In genomic region chr1:205480349-205481278, GRCh38 we compare ENCODE assay signal across 1 cellular context.
TF ChIP-seq lines count a peak whose summit lies in the region.

No MANE protein-coding gene starts in this region.

TF ChIP-seq in GM12878, 131 proteins besides CTCF, POLR2A, EP300 and RAD21 (continued from another document):
- TF ChIP-seq REST (IDR thresholded peaks at IDR 0.05; ENCODE audit: low read depth, low read length) (no peak; the same call in 1 of the 2 replicates), ZBTB4 (CRISPR knock-in tag; IDR thresholded peaks at IDR 0.05) (no peak), MTA3 (IDR thresholded peaks at IDR 0.05; ENCODE audit: borderline replicate concordance, low read length) (no peak), EZH2 (IDR thresholded peaks at IDR 0.05; ENCODE audit: borderline replicate concordance, control insufficient read depth, low read depth, low read length) (no peak), GABPA (IDR thresholded peaks at IDR 0.05; ENCODE audit: low read depth) (no peak), NR2C2 (IDR thresholded peaks at IDR 0.05; ENCODE audit: borderline replicate concordance, control insufficient read depth, insufficient read length, low read depth) (no peak), PML (IDR thresholded peaks at IDR 0.05; ENCODE audit: low read length) (no peak), ESRRA (IDR thresholded peaks at IDR 0.05; ENCODE audit: low read length) (no peak), SREBF1 (IDR thresholded peaks at IDR 0.05; ENCODE audit: low read length) (no peak), RBBP5 (conservative IDR thresholded peaks at IDR 0.05) (no peak), JUND (IDR thresholded peaks at IDR 0.05; ENCODE audit: low read depth, low read length) (no peak), HDAC6 (IDR thresholded peaks at IDR 0.05; ENCODE audit: unreplicated experiment) (no peak)
